Comparison of ENCODE assay signal across 9 cellular contexts in the genomic region with DNA sequence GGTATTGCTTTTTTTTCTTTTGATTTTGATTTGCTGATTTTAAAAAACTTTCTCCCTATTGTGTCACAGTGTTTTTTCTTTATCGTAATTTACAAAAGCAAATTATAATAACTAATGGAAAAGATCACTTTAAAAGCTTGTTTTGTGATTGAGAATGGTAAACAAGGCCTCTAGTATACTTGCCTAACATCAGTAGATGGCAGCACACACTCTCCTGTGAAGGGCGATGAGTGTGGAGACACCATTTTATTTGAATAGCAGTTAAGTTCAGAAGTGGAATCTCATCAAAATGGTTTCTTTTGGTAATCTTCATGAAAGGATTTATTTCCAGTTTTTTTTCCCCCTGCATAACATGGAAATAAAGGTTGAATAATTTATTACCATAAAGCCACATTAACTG.
DNase-seq lines count a peak whose midpoint lies in the region; ATAC-seq and TF ChIP-seq lines count a peak whose summit lies in the region.
"Had no signal": no experiment of that assay in that cellular context is flagged by ENCODE, and none has a peak within 500 bp of the region (broad histone marks: within the 10 kb centered on the region; RNA-seq: fewer than 3 reads in every experiment).

No MANE protein-coding gene starts in this region.

- H3K36me3 Mint-ChIP-seq in activated T-cell treated with anti-CD3 and anti-CD28 coated beads, Interleukin-2, amount 50 U/mL, for 4 hours (ENCODE audit: insufficient read depth), result no peaks in the 10 kb centered on the region

- no peaks in the 10 kb centered on the region for H3K27me3 Mint-ChIP-seq in activated T-cell treated with anti-CD3 and anti-CD28 coated beads, Interleukin-2, amount 50 U/mL, for 4 hours (ENCODE audit: low read depth)

- TF ChIP-seq POLR2A in NB4 (IDR thresholded peaks at IDR 0.05; ENCODE audit: extremely low read depth, insufficient read length), result no peak

- H3K4me1 Mint-ChIP-seq in activated T-cell treated with anti-CD3 and anti-CD28 coated beads, Interleukin-2, amount 50 U/mL, for 4 hours (ENCODE audit: low read depth), result peaks cover 3% of the 10 kb centered on the region

- H3K4me3 ChIP-seq in NB4 (ENCODE audit: low read depth, low read length), result no peak overlapping the region

- no peaks in the 10 kb centered on the region for H3K9me3 Mint-ChIP-seq in activated T-cell treated with anti-CD3 and anti-CD28 coated beads, Interleukin-2, amount 50 U/mL, for 4 hours

- ATAC-seq in GM21381 (IDR thresholded peaks at IDR 0.05; ENCODE audit: unreplicated experiment), result no peak
- no peak for ATAC-seq in GM19328 (IDR thresholded peaks at IDR 0.05; ENCODE audit: unreplicated experiment)
- no peak for ATAC-seq in activated T-cell treated with anti-CD3 and anti-CD28 coated beads, Interleukin-2, amount 50 U/mL, for 4 hours

- no peak overlapping the region for H3K4me3 Mint-ChIP-seq in activated T-cell treated with anti-CD3 and anti-CD28 coated beads, Interleukin-2, amount 50 U/mL, for 4 hours

- TF ChIP-seq CTCF in NB4 (IDR thresholded peaks at IDR 0.05; ENCODE audit: low read depth, low read length), result peak; percentile 16

- DNase-seq in GM03348 (ENCODE audit: low spot score) (peak; percentile 5), NB4 (ENCODE audit: low read depth) (peak; percentile 41), amniotic stem cell (lab: John Stamatoyannopoulos, UW) (peak; percentile 0), midbrain (lab: John Stamatoyannopoulos, UW) (peak; percentile 14), A172 (ENCODE audit: low spot score) (no peak)
- no peak for DNase-seq in activated T-cell treated with anti-CD3 and anti-CD28 coated beads, Interleukin-2, amount 50 U/mL, for 4 hours
- DNase-seq: stimulated activated CD4-positive, alpha-beta T cell treated with anti-CD3 and anti-CD28 coated beads, Interleukin-2, amount 100 ng/mL, for 24 hours had no signal

Comparison
In these comparisons a context has a peak if more than half of its experiments do, and no peak if none do; other contexts are left out.
1. DNase-seq: peak in GM03348 (single experiment), NB4 (single experiment), amniotic stem cell (single experiment) and midbrain (single experiment); none in A172 (single experiment) and activated T-cell treated with anti-CD3 and anti-CD28 coated beads, Interleukin-2, amount 50 U/mL, for 4 hours (single experiment).